ENCODE assay signal across 8 cellular contexts in genomic region chr9:19127881-19128719, GRCh38. TPM values are rescaled to one million over a fixed set of nuclear protein-coding genes. Genes with fewer than 3 reads are reported as not detected.
DNase-seq lines count a peak whose midpoint lies in the region; ATAC-seq, FAIRE-seq and TF ChIP-seq lines count a peak whose summit lies in the region.

No MANE protein-coding gene starts in this region.

- H3K27ac ChIP-seq in RWPE1 (peak overlapping the region; percentile 13; the same call in 1 of the 2 replicates), keratinocyte (ENCODE audit: control insufficient read depth, insufficient read depth, low read length) (peak overlapping the region; percentile 84)

- H3K9me1 ChIP-seq in keratinocyte (ENCODE audit: control insufficient read depth, extremely low read depth, insufficient read depth, low read length), result peaks cover 2% of the 10 kb centered on the region

- peak overlapping the region; percentile 76 for H3K4me2 ChIP-seq in keratinocyte (ENCODE audit: control insufficient read depth, extremely low read depth, insufficient read depth, low read depth, low read length)

- DNase-seq in GM12864 (ENCODE audit: low read depth) (no peak), RWPE1 (ENCODE audit: low spot score) (no peak), astrocyte of the spinal cord (ENCODE audit: low read depth, low spot score) (peak; percentile 45), keratinocyte (ENCODE audit: low read depth, low spot score) (no peak), NCI-H524 treated with DMSO at 0.1 percent for 48 hours (lab: John Stamatoyannopoulos, UW) (no peak), NCI-H1930 (lab: John Stamatoyannopoulos, UW) (no peak)
- DNase-seq in stimulated activated CD4-positive, alpha-beta T cell treated with anti-CD3 and anti-CD28 coated beads, Interleukin-2, amount 100 ng/mL, for 24 hours, result peak; percentile 20 to 44

- dilution Hi-C loops in keratinocyte (cut with MboI; ENCODE audit: extremely low pct_ligation_motif_present, low sequenced_read_pairs), result no loop called here

- H3K9ac ChIP-seq in keratinocyte (ENCODE audit: control insufficient read depth, extremely low read depth, insufficient read depth, low read length), result peak overlapping the region; percentile 92

- peaks cover 39% of the 10 kb centered on the region for H3K4me1 ChIP-seq in keratinocyte (ENCODE audit: control insufficient read depth, extremely low read depth, insufficient read depth, low read length)

- TF ChIP-seq CTCF in GM12864 (IDR thresholded peaks at IDR 0.05; ENCODE audit: low read depth, low read length, missing control alignments) (no peak), RWPE1 (conservative IDR thresholded peaks at IDR 0.05; ENCODE audit: low read depth) (no peak), astrocyte of the spinal cord (IDR thresholded peaks at IDR 0.05; ENCODE audit: low read depth, low read length) (no peak), keratinocyte (optimal IDR thresholded peaks at IDR 0.05 in 1 of 3, IDR thresholded peaks at IDR 0.05 in 1 of 3, conservative IDR thresholded peaks at IDR 0.05 in 1 of 3; ENCODE audit: extremely low read depth in 1 of 3, insufficient read depth in 2 of 3, low read length in 3 of 3) (no peak)

- no peaks in the 10 kb centered on the region for H3K79me2 ChIP-seq in keratinocyte (ENCODE audit: control insufficient read depth, insufficient read depth, low read length)

- POLR2A ChIA-PET in RWPE1 (lab: Yijun Ruan, JAX; ENCODE audit: low non-redundant PET), result no interaction called here

- ATAC-seq in HG02610 (IDR thresholded peaks at IDR 0.05; ENCODE audit: unreplicated experiment), result peak; percentile 8

- no peaks in the 10 kb centered on the region for H3K9me3 ChIP-seq in keratinocyte (ENCODE audit: control insufficient read depth, low read depth, low read length)

- H3K27me3 ChIP-seq in keratinocyte (ENCODE audit: control insufficient read depth, extremely low read depth, insufficient read depth, low read length), result no peaks in the 10 kb centered on the region

- CTCF ChIA-PET in RWPE1 (lab: Yijun Ruan, JAX), result interaction anchor here (0.5 kb wide), 2 partner anchors 16 to 52 kb away, joined by 3 read pairs; no protein-coding TSS in a partner anchor

- no peaks in the 10 kb centered on the region for H4K20me1 ChIP-seq in keratinocyte (ENCODE audit: control insufficient read depth, extremely low read depth, insufficient read depth, low read length)

- in situ Hi-C loops in astrocyte of the spinal cord (cut with HindIII; ENCODE audit: low sequenced_read_pairs), result no loop called here

- H2AFZ ChIP-seq in keratinocyte (ENCODE audit: control insufficient read depth, low read length), result peak overlapping the region; percentile 94

- peak overlapping the region; percentile 83 for H3K4me3 ChIP-seq in GM12864 (ENCODE audit: low read depth, low read length)
- H3K4me3 ChIP-seq in astrocyte of the spinal cord (ENCODE audit: low read depth, low read length), result peak overlapping the region; percentile 73
- H3K4me3 ChIP-seq in keratinocyte (ENCODE audit: control insufficient read depth in 2 of 3, extremely low read depth in 1 of 3, insufficient read depth in 2 of 3, low read depth in 1 of 3, low read length in 3 of 3), result peak overlapping the region; percentile 63 to 85 (median 66)

- peaks cover 0 to 8% of the 10 kb centered on the region in 2 experiments for H3K36me3 ChIP-seq in keratinocyte (ENCODE audit: control insufficient read depth in 2 of 2, extremely low read depth in 1 of 2, insufficient read depth in 2 of 2, low read length in 2 of 2)

- no peak for FAIRE-seq in keratinocyte (lab: Jason Lieb, UNC)

RNA-seq across cellular contexts. Expression of gene PLIN2, which starts 0.8 kb away (rescaled TPM):
- polyA plus RNA-seq in keratinocyte, result 40.3 to 101 TPM (median 45.6 TPM) in 3 replicates
- polyA plus RNA-seq in keratinocyte (2011; ENCODE audit: low read depth), result 291 TPM
- 55.6 and 58.1 TPM in 2 replicates for polyA plus RNA-seq in keratinocyte (2011; cell fraction: cytosol; rRNA removed)
- 60.5 and 68.8 TPM in 2 replicates for polyA plus RNA-seq in keratinocyte (2011; cell fraction: nucleus; rRNA removed)
- polyA plus RNA-seq in keratinocyte (2012; ENCODE audit: low replicate concordance), result 26.6 and 437 TPM in 2 replicates
- polyA minus RNA-seq in keratinocyte, result 66.2 to 170 TPM (median 80.6 TPM) in 3 replicates
- 52.2 TPM for polyA minus RNA-seq in keratinocyte (2011; cell fraction: cytosol; rRNA and poly(A)+ RNA removed)
- 20.3 and 37.5 TPM in 2 replicates for polyA minus RNA-seq in keratinocyte (2011; cell fraction: nucleus; rRNA and poly(A)+ RNA removed)

RNA-seq across cellular contexts. Expression of gene HAUS6, which starts 25.4 kb away (rescaled TPM):
- polyA plus RNA-seq in keratinocyte, result 8.8 to 15.7 TPM (median 9.6 TPM) in 3 replicates
- 10.2 TPM for polyA plus RNA-seq in keratinocyte (2011; ENCODE audit: low read depth)
- 5.8 and 10.3 TPM in 2 replicates for polyA plus RNA-seq in keratinocyte (2011; cell fraction: cytosol; rRNA removed)
- polyA plus RNA-seq in keratinocyte (2011; cell fraction: nucleus; rRNA removed), result 10.5 and 14.3 TPM in 2 replicates
- polyA plus RNA-seq in keratinocyte (2012; ENCODE audit: low replicate concordance), result 6.7 and 9.4 TPM in 2 replicates
- polyA minus RNA-seq in keratinocyte, result 2.8 to 14.5 TPM (median 6.9 TPM) in 3 replicates
- 8.2 TPM for polyA minus RNA-seq in keratinocyte (2011; cell fraction: cytosol; rRNA and poly(A)+ RNA removed)
- polyA minus RNA-seq in keratinocyte (2011; cell fraction: nucleus; rRNA and poly(A)+ RNA removed), result 9.5 and 14.9 TPM in 2 replicates

Comparison
In these comparisons a context has a peak if more than half of its experiments do, and no peak if none do; other contexts are left out.
1. DNase-seq: peak in astrocyte of the spinal cord (single experiment) and stimulated activated CD4-positive, alpha-beta T cell treated with anti-CD3 and anti-CD28 coated beads, Interleukin-2, amount 100 ng/mL, for 24 hours (2 of 2); none in GM12864 (single experiment), RWPE1 (single experiment), keratinocyte (single experiment), NCI-H524 treated with DMSO at 0.1 percent for 48 hours (single experiment) and NCI-H1930 (0 of 2).
2. Peak in every context shown above with its lines, with median percentiles within 50 percentile points of each other: H3K4me3 ChIP-seq.